ENCODE assay signal across 21 cellular contexts in genomic region chr1:235586413-235586812, GRCh38.
DNase-seq lines count a peak whose midpoint lies in the region; ATAC-seq and TF ChIP-seq lines count a peak whose summit lies in the region.
"Had no signal": no experiment of that assay in that cellular context is flagged by ENCODE, and none has a peak within 500 bp of the region (broad histone marks: within the 10 kb centered on the region; RNA-seq: fewer than 3 reads in every experiment).

No MANE protein-coding gene starts in this region.

- no peak overlapping the region for H3K4me3 Mint-ChIP-seq in GM23338
- H3K4me3 Mint-ChIP-seq in nephron progenitor cell: no peak overlapping the region
- H3K4me3 Mint-ChIP-seq: CD8-positive, alpha-beta memory T cell; IgD-negative memory B cell had no signal

- intact Hi-C loops in Right ventricle myocardium superior (cut with DNase I): no loop called here

- H3K9me3 ChIP-seq in WERI-Rb-1 (ENCODE audit: severe bottlenecking): peaks cover 12% of the 10 kb centered on the region
- H3K9me3 ChIP-seq: SJCRH30 had no signal

- no peak overlapping the region for H2AFZ ChIP-seq in GM23338

- H3K36me3 Mint-ChIP-seq in GM23338 (ENCODE audit: low read depth): peaks cover 74% of the 10 kb centered on the region
- H3K36me3 Mint-ChIP-seq in nephron progenitor cell (ENCODE audit: low read depth): peaks cover 52% of the 10 kb centered on the region
- H3K36me3 Mint-ChIP-seq: IgD-negative memory B cell had no signal

- ATAC-seq in GM23338 (peak; percentile 82), Right ventricle myocardium superior (ENCODE audit: poor library complexity) (no peak), GM18870 (IDR thresholded peaks at IDR 0.05; ENCODE audit: unreplicated experiment) (no peak), HG03025 (IDR thresholded peaks at IDR 0.05; ENCODE audit: low FRiP score, unreplicated experiment) (no peak)

- DNase-seq in GM23338 (ENCODE audit: low spot score): peak; percentile 74
- DNase-seq in WERI-Rb-1: no peak
- no peak for DNase-seq in fibroblast of villous mesenchyme (ENCODE audit: low read depth)
- DNase-seq in nephron progenitor cell: no peak
- DNase-seq in DMS53 (lab: John Stamatoyannopoulos, UW): no peak
- no peak for DNase-seq in Right ventricle myocardium superior
- DNase-seq: 8988T; Calu3; CD8-positive, alpha-beta memory T cell; DMS153; GDM1; Karpas-422; NCI-H1694 treated with DMSO at 0.1 percent for 48 hours; NCI-H446; NCI-H526; SJCRH30 had no signal

- H3K27ac Mint-ChIP-seq in GM23338: peak overlapping the region; percentile 29; the same call in 1 of the 2 replicates
- peak overlapping the region; percentile 17 for H3K27ac Mint-ChIP-seq in nephron progenitor cell

- H3F3A ChIP-seq in GM23338 (replicated peaks; ENCODE audit: low read depth): no peaks in the 10 kb centered on the region

- peaks cover 32% of the 10 kb centered on the region for H3K9me3 Mint-ChIP-seq in GM23338
- peaks cover 52% of the 10 kb centered on the region for H3K9me3 Mint-ChIP-seq in nephron progenitor cell

- H3K27me3 ChIP-seq in GM23338 (ENCODE audit: insufficient read depth) (no peaks in the 10 kb centered on the region), WERI-Rb-1 (ENCODE audit: insufficient read depth, low read depth, severe bottlenecking) (no peaks in the 10 kb centered on the region)
- H3K27me3 ChIP-seq: Peyer's patch, SJCRH30 had no signal

- H3K36me3 ChIP-seq in GM23338 (ENCODE audit: insufficient read depth): no peaks in the 10 kb centered on the region
- peaks cover 59% of the 10 kb centered on the region for H3K36me3 ChIP-seq in WERI-Rb-1
- H3K36me3 ChIP-seq: Peyer's patch, SJCRH30 had no signal

- H3K4me2 ChIP-seq in GM23338: no peak overlapping the region

- H3K9me2 ChIP-seq in GM23338 (ENCODE audit: insufficient read depth): no peaks in the 10 kb centered on the region

- TF ChIP-seq CTCF in GM23338 (conservative IDR thresholded peaks at IDR 0.05; ENCODE audit: low read depth in 2 of 2) (peak; percentile 54 to 72), WERI-Rb-1 (IDR thresholded peaks at IDR 0.05; ENCODE audit: low read depth, low read length) (peak; percentile 36; the same call in 1 of the 2 replicates), fibroblast of villous mesenchyme (IDR thresholded peaks at IDR 0.05; ENCODE audit: insufficient read depth, low read depth, low read length) (peak; percentile 6), nephron progenitor cell (IDR thresholded peaks at IDR 0.05) (no peak)

- H3K27ac ChIP-seq in GM23338 (ENCODE audit: low read depth) (no peak overlapping the region), WERI-Rb-1 (no peak overlapping the region)
- H3K27ac ChIP-seq: C4-2B, Peyer's patch, SJCRH30 had no signal

- H3K4me1 Mint-ChIP-seq in GM23338 (peaks cover 3% of the 10 kb centered on the region; the same call in 2 of the 3 replicates), nephron progenitor cell (no peaks in the 10 kb centered on the region)

- peaks cover 5% of the 10 kb centered on the region for H3K27me3 Mint-ChIP-seq in GM23338 (ENCODE audit: insufficient read depth, low read depth, poor library complexity)
- peaks cover 2% of the 10 kb centered on the region for H3K27me3 Mint-ChIP-seq in nephron progenitor cell (ENCODE audit: low read depth, poor library complexity)

- no peaks in the 10 kb centered on the region for H4K20me1 ChIP-seq in GM23338 (replicated peaks; ENCODE audit: insufficient read depth)

- H3K4me1 ChIP-seq in GM23338 (ENCODE audit: insufficient read depth): no peaks in the 10 kb centered on the region
- H3K4me1 ChIP-seq: Peyer's patch, SJCRH30 had no signal

- no peaks in the 10 kb centered on the region for H3K79me2 ChIP-seq in GM23338 (replicated peaks; ENCODE audit: insufficient read depth)

- no peak overlapping the region for H3K4me3 ChIP-seq in GM23338
- H3K4me3 ChIP-seq in WERI-Rb-1 (ENCODE audit: low read depth, low read length): no peak overlapping the region
- H3K4me3 ChIP-seq in fibroblast of villous mesenchyme (ENCODE audit: low read depth, low read length): no peak overlapping the region
- H3K4me3 ChIP-seq: Peyer's patch, SJCRH30 had no signal

TF ChIP-seq in GM23338, 12 proteins besides CTCF, POLR2A, EP300 and RAD21 (continues in another document):
- no peak for TF ChIP-seq CREB1 (CRISPR knock-in tag; IDR thresholded peaks at IDR 0.05; ENCODE audit: low read depth)
- TF ChIP-seq NANOG (IDR thresholded peaks at IDR 0.05; ENCODE audit: borderline replicate concordance): no peak
- TF ChIP-seq ETS1 (IDR thresholded peaks at IDR 0.05): no peak
- no peak for TF ChIP-seq STAT1 (IDR thresholded peaks at IDR 0.05; ENCODE audit: unreplicated experiment)
- TF ChIP-seq EZH2phosphoT487 (IDR thresholded peaks at IDR 0.05; ENCODE audit: unreplicated experiment): no peak
- TF ChIP-seq JUNB (IDR thresholded peaks at IDR 0.05; ENCODE audit: unreplicated experiment): no peak
- no peak for TF ChIP-seq ZNF462 (CRISPR knock-in tag; IDR thresholded peaks at IDR 0.05)
- no peak for TF ChIP-seq ZNF114 (CRISPR knock-in tag; IDR thresholded peaks at IDR 0.05)
- TF ChIP-seq ZNF331 (CRISPR knock-in tag; IDR thresholded peaks at IDR 0.05; ENCODE audit: low read depth): no peak
